17 cellular contexts compared by ENCODE assay signal in genomic region chr2:53460347-53460746, GRCh38.
DNase-seq lines count a peak whose midpoint lies in the region; ATAC-seq, FAIRE-seq and TF ChIP-seq lines count a peak whose summit lies in the region.
"Had no signal": no experiment of that assay in that cellular context is flagged by ENCODE, and none has a peak within 500 bp of the region (broad histone marks: within the 10 kb centered on the region; RNA-seq: fewer than 3 reads in every experiment).

No MANE protein-coding gene starts in this region.

- TF ChIP-seq CTCF in VCaP (conservative IDR thresholded peaks at IDR 0.05) (peak; percentile 56), HepG2 (CRISPR knock-in tag; IDR thresholded peaks at IDR 0.05) (no peak)

- TF ChIP-seq EP300 in HepG2 (IDR thresholded peaks at IDR 0.05; ENCODE audit: low read depth in 2 of 2, low read length in 2 of 2) (no peak), HepG2 (CRISPR knock-in tag; IDR thresholded peaks at IDR 0.05; ENCODE audit: borderline replicate concordance) (no peak)

- H3K9me3 ChIP-seq in HepG2 (ENCODE audit: low read length): no peaks in the 10 kb centered on the region
- H3K9me3 ChIP-seq: ovary, upper lobe of right lung had no signal

- intact Hi-C loops in HepG2 (cut with micrococcal nuclease; ENCODE audit: unreplicated experiment): no loop called here

- POLR2A ChIA-PET in HepG2 (lab: Yijun Ruan, JAX): no interaction called here

- DNase-seq in NCI-H1694 treated with DMSO at 0.1 percent for 48 hours (lab: John Stamatoyannopoulos, UW): peak; percentile 23
- no peak for DNase-seq in NCI-H1694 (lab: John Stamatoyannopoulos, UW)
- DNase-seq in HK-2 (ENCODE audit: unreplicated experiment): peak; percentile 17
- peak; percentile 34 for DNase-seq in HepG2 (ENCODE audit: low spot score)
- DNase-seq in AG08396 (ENCODE audit: low spot score): no peak
- DNase-seq: DMS153; NCI-H526 treated with DMSO at 0.1 percent for 48 hours; ovary; stimulated activated CD8-positive, alpha-beta memory T cell treated with anti-CD3 and anti-CD28 coated beads, Interleukin-4, amount 100 ng/mL, for 48 hours; upper lobe of right lung had no signal

- H3K27ac ChIP-seq in VCaP (no peak overlapping the region), HepG2 (ENCODE audit: extremely low read length, insufficient read depth, low read length) (no peak overlapping the region)
- H3K27ac ChIP-seq: ovary, SK-N-MC, upper lobe of right lung had no signal

- no peak overlapping the region for H3K9ac ChIP-seq in HepG2 (ENCODE audit: insufficient read depth, low read depth, low read length)

- BruUV-seq in HepG2 (replicated peaks; lab: Mats Ljungman, UMichigan): no TSS peak

- H3K4me2 ChIP-seq in HepG2 (ENCODE audit: low read depth, low read length): no peak overlapping the region

- in situ Hi-C loops in HepG2 (cut with HindIII; ENCODE audit: extremely low pct_ligation_motif_present, low pct_unique_long_range_greater_than_20kb): no loop called here

- no peaks in the 10 kb centered on the region for H3K27me3 ChIP-seq in HepG2 (ENCODE audit: control insufficient read depth in 1 of 2, insufficient read depth in 2 of 2, low read length in 2 of 2)
- H3K27me3 ChIP-seq: ovary, upper lobe of right lung had no signal

- no peak for TF ChIP-seq RAD21 in HepG2 (CRISPR knock-in tag; IDR thresholded peaks at IDR 0.05)

- H3K79me2 ChIP-seq in HepG2 (ENCODE audit: insufficient read depth, low read length): no peaks in the 10 kb centered on the region

- no peaks in the 10 kb centered on the region for H3K36me3 ChIP-seq in HepG2 (replicated peaks in 1 of 2; ENCODE audit: control insufficient read depth in 1 of 2, insufficient read depth in 2 of 2, low read length in 2 of 2)
- H3K36me3 ChIP-seq: ovary, upper lobe of right lung had no signal

- TF ChIP-seq POLR2A in HepG2 (IDR thresholded peaks at IDR 0.05; ENCODE audit: insufficient read depth in 1 of 2, low read depth in 2 of 2, low read length in 2 of 2): no peak

- CTCF ChIA-PET in HepG2 (lab: Yijun Ruan, JAX; ENCODE audit: low intra/inter-chr PET ratio, low total read pairs): no interaction called here

- H3K4me1 ChIP-seq in HepG2 (ENCODE audit: insufficient read depth, low read length): no peaks in the 10 kb centered on the region
- H3K4me1 ChIP-seq: upper lobe of right lung had no signal

- no peak overlapping the region for H2AFZ ChIP-seq in HepG2 (ENCODE audit: low read length)

- H3K4me3 ChIP-seq in HepG2 (replicated peaks in 1 of 3; ENCODE audit: insufficient read depth in 1 of 3, low read depth in 2 of 3, low read length in 3 of 3): no peak overlapping the region
- H3K4me3 ChIP-seq: GM12878, ovary, SK-N-MC, upper lobe of right lung had no signal

- no peak for FAIRE-seq in HepG2 (lab: Jason Lieb, UNC)
- FAIRE-seq: colon, GM12878 had no signal

- ATAC-seq in HepG2: no peak
- ATAC-seq in GM18870 (IDR thresholded peaks at IDR 0.05; ENCODE audit: unreplicated experiment): no peak
- no peak for ATAC-seq in GM21737 (IDR thresholded peaks at IDR 0.05; ENCODE audit: unreplicated experiment)
- ATAC-seq: activated naive CD4-positive, alpha-beta T cell treated with anti-CD3 and anti-CD28 coated beads, Interleukin-2, amount 50 U/mL, for 72 hours; GM12878; upper lobe of right lung had no signal

- H4K20me1 ChIP-seq in HepG2 (ENCODE audit: insufficient read depth, low read length): no peaks in the 10 kb centered on the region

- 6% methylated on average over 1 of the region's 1 CpG for WGBS in HepG2 (ENCODE audit: low lambda C conversion rate)

TF ChIP-seq in HepG2, 621 proteins besides CTCF, POLR2A, EP300 and RAD21:
- TF ChIP-seq TARDBP (CRISPR knock-in tag; IDR thresholded peaks at IDR 0.05) (no peak), ZSCAN20 (CRISPR knock-in tag; IDR thresholded peaks at IDR 0.05; ENCODE audit: borderline replicate concordance) (no peak), NFAT5 (CRISPR knock-in tag; IDR thresholded peaks at IDR 0.05) (no peak), REXO4 (CRISPR knock-in tag; IDR thresholded peaks at IDR 0.05; ENCODE audit: borderline replicate concordance) (no peak), SIN3A (IDR thresholded peaks at IDR 0.05; ENCODE audit: borderline replicate concordance, low read depth, low read length) (no peak), ZNF749 (CRISPR knock-in tag; IDR thresholded peaks at IDR 0.05; ENCODE audit: borderline replicate concordance) (no peak), GABPB1 (CRISPR knock-in tag; IDR thresholded peaks at IDR 0.05) (no peak), HNRNPLL (IDR thresholded peaks at IDR 0.05; ENCODE audit: low read depth, low read length, poor library complexity, severe bottlenecking) (no peak), ZNF224 (CRISPR knock-in tag; IDR thresholded peaks at IDR 0.05) (no peak), MYC (CRISPR knock-in tag; IDR thresholded peaks at IDR 0.05; ENCODE audit: borderline replicate concordance) (no peak), HOXD1 (CRISPR knock-in tag; IDR thresholded peaks at IDR 0.05) (no peak)

Comparison
In these comparisons a context has a peak if more than half of its experiments do, and no peak if none do; other contexts are left out.
1. DNase-seq: peak in NCI-H1694 treated with DMSO at 0.1 percent for 48 hours (single experiment), HK-2 (single experiment) and HepG2 (single experiment); none in NCI-H1694 (single experiment) and AG08396 (single experiment).